ENCODE assay signal across 9 cellular contexts in genomic region chr11:29448246-29448877, GRCh38.
DNase-seq lines count a peak whose midpoint lies in the region; ATAC-seq and TF ChIP-seq lines count a peak whose summit lies in the region.
"Had no signal": no experiment of that assay in that cellular context is flagged by ENCODE, and none has a peak within 500 bp of the region (broad histone marks: within the 10 kb centered on the region; RNA-seq: fewer than 3 reads in every experiment).

No MANE protein-coding gene starts in this region.

- no peak overlapping the region for H3K4me3 Mint-ChIP-seq in endothelial cell (ENCODE audit: unreplicated experiment)
- no peak overlapping the region for H3K4me3 Mint-ChIP-seq in neural crest cell
- no peak overlapping the region for H3K4me3 Mint-ChIP-seq in activated CD4-positive, alpha-beta T cell treated with anti-CD3 and anti-CD28 coated beads, Interleukin-2, amount 10 ng/mL, durations not matched to agents 7 days and 5 days
- H3K4me3 Mint-ChIP-seq: T-helper 1 cell treated with Interleukin-12 subunit alpha and Interleukin-12 subunit beta and Interleukin-4 antibody, amounts not matched to agents 30 μg/mL and 1 μg/mL, for 36 hours had no signal

- no peak overlapping the region for H3K27ac Mint-ChIP-seq in endothelial cell (ENCODE audit: unreplicated experiment)
- no peak overlapping the region for H3K27ac Mint-ChIP-seq in neural crest cell (ENCODE audit: unreplicated experiment)
- H3K27ac Mint-ChIP-seq in activated CD4-positive, alpha-beta T cell treated with anti-CD3 and anti-CD28 coated beads, Interleukin-2, amount 10 ng/mL, durations not matched to agents 7 days and 5 days = no peak overlapping the region
- H3K27ac Mint-ChIP-seq: T-helper 1 cell treated with Interleukin-12 subunit alpha and Interleukin-12 subunit beta and Interleukin-4 antibody, amounts not matched to agents 30 μg/mL and 1 μg/mL, for 36 hours had no signal

- CTCF ChIA-PET in activated CD4-positive, alpha-beta T cell treated with anti-CD3 and anti-CD28 coated beads, Interleukin-2, amount 10 ng/mL, durations not matched to agents 7 days and 5 days (lab: Charles Lee) = no interaction called here

- H3K9me3 Mint-ChIP-seq in endothelial cell (ENCODE audit: unreplicated experiment) (no peaks in the 10 kb centered on the region), neural crest cell (peaks cover 5% of the 10 kb centered on the region)
- H3K9me3 Mint-ChIP-seq in activated CD4-positive, alpha-beta T cell treated with anti-CD3 and anti-CD28 coated beads, Interleukin-2, amount 10 ng/mL, durations not matched to agents 7 days and 5 days = peaks cover 3% of the 10 kb centered on the region

- H3K4me1 Mint-ChIP-seq in endothelial cell (ENCODE audit: unreplicated experiment) (peaks cover 13% of the 10 kb centered on the region), neural crest cell (peaks cover 4% of the 10 kb centered on the region)
- no peaks in the 10 kb centered on the region for H3K4me1 Mint-ChIP-seq in activated CD4-positive, alpha-beta T cell treated with anti-CD3 and anti-CD28 coated beads, Interleukin-2, amount 10 ng/mL, durations not matched to agents 7 days and 5 days

- TF ChIP-seq CTCF in endothelial cell (IDR thresholded peaks at IDR 0.05; ENCODE audit: unreplicated experiment) (peak; percentile 21), neural crest cell (conservative IDR thresholded peaks at IDR 0.05) (peak; percentile 84)

- H3K27me3 Mint-ChIP-seq in endothelial cell (ENCODE audit: unreplicated experiment) (peaks cover 2% of the 10 kb centered on the region), neural crest cell (ENCODE audit: low read depth) (no peaks in the 10 kb centered on the region)
- H3K27me3 Mint-ChIP-seq in activated CD4-positive, alpha-beta T cell treated with anti-CD3 and anti-CD28 coated beads, Interleukin-2, amount 10 ng/mL, durations not matched to agents 7 days and 5 days = no peaks in the 10 kb centered on the region

- H3K36me3 Mint-ChIP-seq in endothelial cell (ENCODE audit: low read depth, unreplicated experiment) (no peaks in the 10 kb centered on the region), neural crest cell (ENCODE audit: low read depth) (no peaks in the 10 kb centered on the region)
- no peaks in the 10 kb centered on the region for H3K36me3 Mint-ChIP-seq in activated CD4-positive, alpha-beta T cell treated with anti-CD3 and anti-CD28 coated beads, Interleukin-2, amount 10 ng/mL, durations not matched to agents 7 days and 5 days (ENCODE audit: low read depth)

- ATAC-seq in HG03108 (IDR thresholded peaks at IDR 0.05; ENCODE audit: unreplicated experiment) = no peak
- ATAC-seq in HG03432 (IDR thresholded peaks at IDR 0.05; ENCODE audit: unreplicated experiment) = no peak

- DNase-seq in ELR (ENCODE audit: low read depth) (peak; percentile 41), NCI-H748 (lab: John Stamatoyannopoulos, UW; ENCODE audit: unreplicated experiment) (peak; percentile 20), endothelial cell (ENCODE audit: low spot score) (peak; percentile 10), neural crest cell (ENCODE audit: low read depth, low spot score) (peak; percentile 19)
- no peak for DNase-seq in NK-92 treated with Interleukin-12 subunit alpha and Interleukin-12 subunit beta, amount 100 ng/mL, for 24 hours (lab: John Stamatoyannopoulos, UW)
- DNase-seq in activated CD4-positive, alpha-beta T cell treated with anti-CD3 and anti-CD28 coated beads, Interleukin-2, amount 10 ng/mL, durations not matched to agents 7 days and 5 days = no peak

- POLR2A ChIA-PET in activated CD4-positive, alpha-beta T cell treated with anti-CD3 and anti-CD28 coated beads, Interleukin-2, amount 10 ng/mL, durations not matched to agents 7 days and 5 days (lab: Charles Lee) = no interaction called here

Comparison
In these comparisons a context has a peak if more than half of its experiments do, and no peak if none do; other contexts are left out.
1. DNase-seq: peak in ELR (single experiment), NCI-H748 (single experiment), endothelial cell (single experiment) and neural crest cell (single experiment); none in NK-92 treated with Interleukin-12 subunit alpha and Interleukin-12 subunit beta, amount 100 ng/mL, for 24 hours (single experiment) and activated CD4-positive, alpha-beta T cell treated with anti-CD3 and anti-CD28 coated beads, Interleukin-2, amount 10 ng/mL, durations not matched to agents 7 days and 5 days (single experiment).